ENCODE assay signal across 2 cellular contexts in genomic region chr17:32927201-32927723, GRCh38.
TF ChIP-seq lines count a peak whose summit lies in the region.

No MANE protein-coding gene starts in this region.

TF ChIP-seq in GM23338, 12 proteins besides CTCF, POLR2A, EP300 and RAD21 (continued from another document):
- TF ChIP-seq ZNF462 (CRISPR knock-in tag; IDR thresholded peaks at IDR 0.05) (no peak), EZH2phosphoT487 (IDR thresholded peaks at IDR 0.05; ENCODE audit: unreplicated experiment) (no peak), STAT1 (IDR thresholded peaks at IDR 0.05; ENCODE audit: unreplicated experiment) (no peak), REST (IDR thresholded peaks at IDR 0.05; ENCODE audit: unreplicated experiment) (no peak)

TF ChIP-seq in WTC11, 78 proteins besides CTCF, POLR2A, EP300 and RAD21 (continued from another document):
- TF ChIP-seq ZNF425 (CRISPR knock-in tag; conservative IDR thresholded peaks at IDR 0.05): no peak
